In the genomic region with DNA sequence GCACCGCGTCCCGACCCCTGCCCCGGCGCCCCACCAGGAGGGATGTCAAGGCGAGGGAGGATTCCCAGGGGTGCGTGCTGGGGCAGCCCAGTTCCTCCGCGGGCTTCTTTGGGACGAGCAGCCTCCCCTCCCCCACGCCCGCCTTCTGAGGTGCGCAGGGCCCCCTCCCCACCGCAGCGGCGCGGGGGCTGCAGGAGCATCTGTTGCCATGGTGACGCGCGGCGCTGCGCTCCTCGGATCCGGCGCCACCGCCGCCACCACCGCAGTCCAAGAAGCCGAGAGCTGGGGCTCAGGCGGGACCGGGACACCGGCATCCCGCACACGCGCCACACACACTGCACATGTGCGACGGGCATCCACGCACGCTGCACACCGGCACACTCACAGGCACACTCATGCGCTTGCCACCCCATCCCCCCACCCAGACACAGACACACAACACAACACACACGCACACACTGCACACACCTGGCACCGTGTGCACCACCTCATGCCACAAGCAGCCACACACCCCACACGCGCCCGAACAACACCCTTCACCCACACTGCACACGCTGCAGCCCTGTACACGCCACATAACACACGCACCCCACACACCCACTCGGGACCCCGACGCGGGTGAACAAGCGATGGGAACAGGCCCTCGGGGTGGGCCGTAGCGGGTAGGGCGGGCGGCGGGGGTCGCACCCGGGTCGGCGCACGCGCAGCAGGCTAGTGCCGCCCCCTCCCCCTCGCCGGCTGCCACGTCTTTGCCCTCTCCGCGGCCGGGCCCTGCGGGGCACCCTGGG, we compare ENCODE assay signal across 11 cellular contexts. TPM values are rescaled to one million over a fixed set of nuclear protein-coding genes. Genes with fewer than 3 reads are reported as not detected.
A peak's percentile ranks its signal among the peaks of the same experiment; 100 is the strongest.
DNase-seq lines count a peak whose midpoint lies in the region; ATAC-seq and TF ChIP-seq lines count a peak whose summit lies in the region.
"Had no signal": no experiment of that assay in that cellular context is flagged by ENCODE, and none has a peak within 500 bp of the region (broad histone marks: within the 10 kb centered on the region; RNA-seq: fewer than 3 reads in every experiment).

No MANE protein-coding gene starts in this region.

- H2AK9ac ChIP-seq in IMR-90 (replicated peaks; ENCODE audit: low read depth, low read length, poor library complexity), result peak overlapping the region; percentile 70

- peaks cover 37% of the 10 kb centered on the region for H3K4me1 Mint-ChIP-seq in brain
- H3K4me1 Mint-ChIP-seq in nephron progenitor cell, result peaks cover 39% of the 10 kb centered on the region

- H3K4me1 ChIP-seq in IMR-90 (ENCODE audit: control insufficient read depth, insufficient read depth, low read length), result peaks cover 3% of the 10 kb centered on the region; the same call in 1 of the 2 replicates
- H3K4me1 ChIP-seq in vagina, result peaks cover 7% of the 10 kb centered on the region
- no peaks in the 10 kb centered on the region for H3K4me1 ChIP-seq in SJCRH30

- no peak overlapping the region for H4K5ac ChIP-seq in IMR-90 (ENCODE audit: low read depth, low read length)

- H3K4me3 Mint-ChIP-seq in brain (peak overlapping the region; percentile 84 to 94 (median 87)), nephron progenitor cell (peak overlapping the region; percentile 80)

- H3K36me3 ChIP-seq in IMR-90 (ENCODE audit: control insufficient read depth, insufficient read depth, low read length), result no peaks in the 10 kb centered on the region
- no peaks in the 10 kb centered on the region for H3K36me3 ChIP-seq in vagina
- H3K36me3 ChIP-seq in SJCRH30, result no peaks in the 10 kb centered on the region

- no peak overlapping the region; the same call in 1 of the 2 replicates for H2AK5ac ChIP-seq in IMR-90 (ENCODE audit: low read depth, low read length)

- H3K9me1 ChIP-seq in IMR-90 (ENCODE audit: insufficient read depth, low read length), result no peaks in the 10 kb centered on the region

- H2BK120ac ChIP-seq in IMR-90 (ENCODE audit: low read depth, low read length), result no peak overlapping the region

- TF ChIP-seq POLR2A in IMR-90 (IDR thresholded peaks at IDR 0.05; ENCODE audit: low read depth, low read length), result no peak
- no peak for TF ChIP-seq POLR2A in vagina (IDR thresholded peaks at IDR 0.05)

- dilution Hi-C loops in IMR-90 (cut with HindIII; ENCODE audit: low sequenced_read_pairs, unreplicated experiment), result no loop called here

- H4K8ac ChIP-seq in IMR-90 (ENCODE audit: low read depth in 2 of 2, low read length in 2 of 2), result no peak overlapping the region

- H3K9me3 Mint-ChIP-seq in brain, result no peaks in the 10 kb centered on the region
- H3K9me3 Mint-ChIP-seq in nephron progenitor cell, result no peaks in the 10 kb centered on the region
- H3K9me3 Mint-ChIP-seq: memory B cell had no signal

- H3K9me3 ChIP-seq in IMR-90 (ENCODE audit: control insufficient read depth, insufficient read depth, low read length) (no peaks in the 10 kb centered on the region), vagina (no peaks in the 10 kb centered on the region), SJCRH30 (replicated peaks) (no peaks in the 10 kb centered on the region)

- TF ChIP-seq RAD21 in IMR-90 (IDR thresholded peaks at IDR 0.05; ENCODE audit: low read length), result no peak

- H3K4me3 ChIP-seq in IMR-90 (ENCODE audit: insufficient read depth, low read depth, low read length), result no peak overlapping the region
- no peak overlapping the region for H3K4me3 ChIP-seq in vagina
- no peak overlapping the region for H3K4me3 ChIP-seq in SJCRH30

- 1% methylated on average over 36 of the region's 74 CpGs; no CpG with 5 or more reads in 1 of the 2 experiments for WGBS in IMR-90 (ENCODE audit: extremely low coverage in 2 of 2, insufficient read length in 1 of 2), 2 experiments

- H3K27ac Mint-ChIP-seq in brain (peak overlapping the region in 3 of 5 experiments; percentile 76 to 94 (median 91)), nephron progenitor cell (no peak overlapping the region)
- H3K27ac Mint-ChIP-seq: memory B cell had no signal

- H4K20me1 ChIP-seq in IMR-90 (ENCODE audit: insufficient read depth, low read length), result no peaks in the 10 kb centered on the region

- H3K14ac ChIP-seq in IMR-90 (replicated peaks; ENCODE audit: low read depth, low read length), result no peak overlapping the region

- no TSS peak for BruUV-seq in IMR-90 (replicated peaks; lab: Mats Ljungman, UMichigan)

- CTCF ChIA-PET in IMR-90 (lab: Yijun Ruan, JAX), result no interaction called here

- ATAC-seq in IMR-90 (ENCODE audit: low read depth), result no peak

- H3K27me3 ChIP-seq in IMR-90 (ENCODE audit: control insufficient read depth, insufficient read depth, low read length) (peaks cover 56% of the 10 kb centered on the region), vagina (peaks cover 4% of the 10 kb centered on the region), SJCRH30 (peaks cover 31% of the 10 kb centered on the region)

- H3K27me3 Mint-ChIP-seq in brain (peaks cover 26% of the 10 kb centered on the region), nephron progenitor cell (ENCODE audit: low read depth, poor library complexity) (peaks cover 74% of the 10 kb centered on the region)

- H3K4ac ChIP-seq in IMR-90 (ENCODE audit: low read depth, low read length), result no peak overlapping the region

- H3K36me3 Mint-ChIP-seq in brain (no peaks in the 10 kb centered on the region), nephron progenitor cell (ENCODE audit: low read depth) (no peaks in the 10 kb centered on the region)
- H3K36me3 Mint-ChIP-seq: memory B cell had no signal

- H3K27ac ChIP-seq in IMR-90 (ENCODE audit: insufficient read depth, low read length) (no peak overlapping the region), vagina (no peak overlapping the region), SJCRH30 (no peak overlapping the region)

- POLR2A ChIA-PET in IMR-90 (lab: Charles Lee; ENCODE audit: unreplicated experiment), result no interaction called here

- in situ Hi-C loops in IMR-90 (cut with MboI; ENCODE audit: low sequenced_read_pairs), result loop anchor here (5.0 kb wide), 1 partner anchor 240 kb away; no protein-coding TSS in a partner anchor

- H2BK5ac ChIP-seq in IMR-90 (ENCODE audit: low read depth, low read length, poor library complexity, severe bottlenecking), result no peak overlapping the region

- H4K91ac ChIP-seq in IMR-90 (ENCODE audit: insufficient read depth, low read depth, low read length), result no peak overlapping the region

- peak overlapping the region; percentile 29; the same call in 1 of the 2 replicates for H3K4me2 ChIP-seq in IMR-90 (ENCODE audit: low read depth, low read length)

- H3K18ac ChIP-seq in IMR-90 (ENCODE audit: low read depth, low read length), result no peak overlapping the region

- TF ChIP-seq CTCF in IMR-90 (conservative IDR thresholded peaks at IDR 0.05; ENCODE audit: low read depth, low read length) (no peak), brain (conservative IDR thresholded peaks at IDR 0.05) (no peak), nephron progenitor cell (IDR thresholded peaks at IDR 0.05) (no peak), vagina (IDR thresholded peaks at IDR 0.05) (no peak)

- 0 out of 2 replicates have a peak overlapping the region, but pooled peaks have one; percentile 16 for H3K23ac ChIP-seq in IMR-90 (ENCODE audit: low read depth, low read length)

- H2BK20ac ChIP-seq in IMR-90 (ENCODE audit: low read depth, low read length), result no peak overlapping the region

- no peak overlapping the region for H3K56ac ChIP-seq in IMR-90 (ENCODE audit: extremely low read depth, insufficient read depth, low read length)

- no peak overlapping the region for H2BK15ac ChIP-seq in IMR-90 (ENCODE audit: low read depth, low read length)

- DNase-seq in COLO668 (lab: John Stamatoyannopoulos, UW; ENCODE audit: unreplicated experiment), result peak; percentile 42
- DNase-seq in IMR-90, result no peak
- peak; percentile 77 for DNase-seq in nephron progenitor cell
- no peak for DNase-seq in vagina (ENCODE audit: extremely low spot score in 2 of 2)
- no peak for DNase-seq in SJCRH30
- no peak for DNase-seq in SKM-1 treated with dmso at 0.1 percent for 144 hours (lab: John Stamatoyannopoulos, UW; ENCODE audit: unreplicated experiment)
- DNase-seq: activated CD4-positive, alpha-beta T cell treated with anti-CD3 and anti-CD28 coated beads for 1 hour; KBM-7 had no signal

- intact Hi-C loops in IMR-90 (cut with micrococcal nuclease), result loop anchor here (2.0 to 5.0 kb wide), 2 partner anchors 90 to 245 kb away; a partner anchor contains a TSS
- intact Hi-C loops in vagina (cut with DNase I), result loop anchor here (10.0 kb wide), 1 partner anchor 247 kb away; no protein-coding TSS in a partner anchor

- peak overlapping the region; percentile 41 for H2AFZ ChIP-seq in IMR-90 (replicated peaks; ENCODE audit: low read length, poor library complexity)

- H3K9ac ChIP-seq in IMR-90 (ENCODE audit: low read depth, low read length), result no peak overlapping the region

- H3K79me1 ChIP-seq in IMR-90 (ENCODE audit: low read depth in 1 of 2, low read length in 2 of 2), result no peaks in the 10 kb centered on the region

TF ChIP-seq in IMR-90, 13 proteins besides CTCF, POLR2A, EP300 and RAD21:
- no peak for TF ChIP-seq MAFK (IDR thresholded peaks at IDR 0.05; ENCODE audit: low read depth, low read length)

RNA-seq across cellular contexts. Expression of a gene that starts 17.0 kb away (rescaled TPM):
- total RNA-seq in IMR-90 (2012; rRNA removed), result not detected in 2 replicates
- polyA plus RNA-seq in IMR-90 (2012; rRNA removed), result not detected in 2 replicates
- not detected in 2 replicates for polyA plus RNA-seq in IMR-90 (2012; cell fraction: cytosol; rRNA removed)
- polyA plus RNA-seq in IMR-90 (2012; cell fraction: nucleus; rRNA removed; ENCODE audit: low replicate concordance), result not detected in 2 replicates
- not detected for polyA plus RNA-seq in brain (ENCODE audit: insufficient read depth, low read depth, low replicate concordance)
- total RNA-seq in vagina, result not detected
- not detected in 2 replicates for total RNA-seq in SJCRH30 (2014; rRNA removed; shearing (Covaris generic))
- total RNA-seq: subcutaneous adipose tissue had no signal

RNA-seq across cellular contexts. Expression of a gene that starts 30.2 kb away (rescaled TPM):
- total RNA-seq in IMR-90 (2012; rRNA removed), result 2.0 and 2.2 TPM in 2 replicates
- polyA plus RNA-seq in IMR-90 (2012; rRNA removed), result 3.2 and 4.0 TPM in 2 replicates
- 2.9 and 4.0 TPM in 2 replicates for polyA plus RNA-seq in IMR-90 (2012; cell fraction: cytosol; rRNA removed)
- polyA plus RNA-seq in IMR-90 (2012; cell fraction: nucleus; rRNA removed; ENCODE audit: low replicate concordance), result 4.3 and 7.7 TPM in 2 replicates
- 36.4 TPM for polyA plus RNA-seq in brain (ENCODE audit: insufficient read depth, low read depth, low replicate concordance)
- total RNA-seq in vagina, result 5.6 TPM
- 88.0 and 90.0 TPM in 2 replicates for total RNA-seq in SJCRH30 (2014; rRNA removed; shearing (Covaris generic))

RNA-seq across cellular contexts. Expression of a gene that starts 49.2 kb away (rescaled TPM):
- 5.3 and 5.4 TPM in 2 replicates for total RNA-seq in IMR-90 (2012; rRNA removed)
- 2.4 and 3.2 TPM in 2 replicates for polyA plus RNA-seq in IMR-90 (2012; rRNA removed)
- 0.49 and 1.0 TPM in 2 replicates for polyA plus RNA-seq in IMR-90 (2012; cell fraction: cytosol; rRNA removed)
- polyA plus RNA-seq in IMR-90 (2012; cell fraction: nucleus; rRNA removed; ENCODE audit: low replicate concordance), result 1.4 and 2.6 TPM in 2 replicates
- polyA plus RNA-seq in brain (ENCODE audit: insufficient read depth, low read depth, low replicate concordance), result 9.4 TPM
- total RNA-seq in vagina, result 0.98 TPM
- 8.2 and 11.3 TPM in 2 replicates for total RNA-seq in SJCRH30 (2014; rRNA removed; shearing (Covaris generic))

Comparison
In these comparisons a context has a peak if more than half of its experiments do, and no peak if none do; other contexts are left out.
1. DNase-seq: peak in COLO668 (single experiment) and nephron progenitor cell (single experiment); none in IMR-90 (single experiment), vagina (0 of 2), SJCRH30 (0 of 2) and SKM-1 treated with dmso at 0.1 percent for 144 hours (single experiment).
2. RNA of a gene that starts 30.2 kb away (total RNA-seq): 88.0 to 90.0 TPM in SJCRH30; 5.6 TPM in vagina (single experiment) and 2.0 to 2.2 TPM in IMR-90; every median in the first group is over 10 times any median in the second.